9 cellular contexts compared by ENCODE assay signal in genomic region chr4:88822034-88822433, GRCh38.
DNase-seq lines count a peak whose midpoint lies in the region; ATAC-seq and TF ChIP-seq lines count a peak whose summit lies in the region.
"Had no signal": no experiment of that assay in that cellular context is flagged by ENCODE, and none has a peak within 500 bp of the region (broad histone marks: within the 10 kb centered on the region; RNA-seq: fewer than 3 reads in every experiment).

No MANE protein-coding gene starts in this region.

- H3K4me3 Mint-ChIP-seq in CD4-positive, alpha-beta memory T cell, result peak overlapping the region; percentile 89 to 98 (median 94)

- DNase-seq in CD4-positive, alpha-beta memory T cell, result no peak
- DNase-seq in esophagus squamous epithelium (lab: John Stamatoyannopoulos, UW) (no peak), psoas muscle (no peak), RPMI8226 (no peak)
- DNase-seq: SIG-M5 had no signal

- TF ChIP-seq CTCF in VCaP (conservative IDR thresholded peaks at IDR 0.05) (no peak), esophagus squamous epithelium (IDR thresholded peaks at IDR 0.05) (no peak), psoas muscle (IDR thresholded peaks at IDR 0.05) (no peak)

- no peak for ATAC-seq in psoas muscle
- ATAC-seq in GM18909 (IDR thresholded peaks at IDR 0.05; ENCODE audit: poor library complexity, unreplicated experiment), result no peak
- no peak for ATAC-seq in GM19351 (IDR thresholded peaks at IDR 0.05; ENCODE audit: unreplicated experiment)
- ATAC-seq in HG02884 (IDR thresholded peaks at IDR 0.05; ENCODE audit: unreplicated experiment), result no peak

- no peaks in the 10 kb centered on the region for H3K9me3 Mint-ChIP-seq in CD4-positive, alpha-beta memory T cell

- intact Hi-C loops in CD4-positive, alpha-beta memory T cell (cut with micrococcal nuclease), result loop anchor here (2.0 to 10.0 kb wide), 5 partner anchors 295 to 1400 kb away; partner anchors contain the start of genes NUDT9 and PPM1K
- intact Hi-C loops in esophagus squamous epithelium (cut with DNase I), result loop anchor here (5.0 kb wide), 2 partner anchors 200 to 290 kb away; partner anchors contain the start of gene TIGD2
- intact Hi-C loops in psoas muscle (cut with DNase I), result loop anchor here (5.0 to 10.0 kb wide), 3 partner anchors 85 to 293 kb away; partner anchors contain the start of gene TIGD2 (in 2 of the 2)

- CTCF ChIA-PET in CD4-positive, alpha-beta memory T cell (lab: Charles Lee; ENCODE audit: partially characterized antibody), result interaction anchor here (8.9 kb wide), 1 partner anchor 202 kb away, joined by 394 read pairs; no protein-coding TSS in a partner anchor

- H3K36me3 Mint-ChIP-seq in CD4-positive, alpha-beta memory T cell, result peaks cover 0 to 4% of the 10 kb centered on the region in 2 donors

- WGBS in esophagus squamous epithelium, 2 donors, result 73 to 77% methylated on average over 2 of the region's 2 CpGs
- 61 to 63% (median 63%) methylated on average over 2 of the region's 2 CpGs for WGBS in psoas muscle, 3 donors

- H3K9me3 ChIP-seq in CD4-positive, alpha-beta memory T cell (ENCODE audit: control insufficient read depth in 1 of 2, low read length in 2 of 2), result no peaks in the 10 kb centered on the region
- H3K9me3 ChIP-seq in esophagus squamous epithelium (no peaks in the 10 kb centered on the region), psoas muscle (no peaks in the 10 kb centered on the region)

- no peaks in the 10 kb centered on the region for H3K27me3 Mint-ChIP-seq in CD4-positive, alpha-beta memory T cell

- peak overlapping the region; percentile 92 to 99 (median 98) for H3K27ac Mint-ChIP-seq in CD4-positive, alpha-beta memory T cell

- H3K36me3 ChIP-seq in CD4-positive, alpha-beta memory T cell (ENCODE audit: insufficient read depth, low read length), result no peaks in the 10 kb centered on the region
- H3K36me3 ChIP-seq in esophagus squamous epithelium, result no peaks in the 10 kb centered on the region
- no peaks in the 10 kb centered on the region for H3K36me3 ChIP-seq in psoas muscle (ENCODE audit: insufficient read depth in 1 of 2, low read depth in 1 of 2)

- H3K4me1 ChIP-seq in CD4-positive, alpha-beta memory T cell (ENCODE audit: insufficient read depth, low read length), result peaks cover 33% of the 10 kb centered on the region
- H3K4me1 ChIP-seq in esophagus squamous epithelium, result peaks cover 0 to 60% (median 10%) of the 10 kb centered on the region in 3 donors
- H3K4me1 ChIP-seq in psoas muscle, result peaks cover 34% of the 10 kb centered on the region

- peak overlapping the region in 1 of 2 donors; percentile 57 for H3K4me3 ChIP-seq in CD4-positive, alpha-beta memory T cell (ENCODE audit: low read length in 2 of 2)
- H3K4me3 ChIP-seq in esophagus squamous epithelium (peak overlapping the region in 3 of 4 donors; percentile 48 to 70 (median 54)), psoas muscle (peak overlapping the region; percentile 77)

- POLR2A ChIA-PET in CD4-positive, alpha-beta memory T cell (lab: Charles Lee; ENCODE audit: partially characterized antibody), result interaction anchor here (1.2 kb wide), 1 partner anchor 200 kb away, joined by 5 read pairs; no protein-coding TSS in a partner anchor

- peaks cover 23 to 46% (median 32%) of the 10 kb centered on the region in 4 donors for H3K4me1 Mint-ChIP-seq in CD4-positive, alpha-beta memory T cell

- H3K27ac ChIP-seq in CD4-positive, alpha-beta memory T cell (ENCODE audit: low read depth, low read length), result peak overlapping the region; percentile 71
- peak overlapping the region; percentile 84 for H3K27ac ChIP-seq in VCaP
- H3K27ac ChIP-seq in esophagus squamous epithelium, result peak overlapping the region; percentile 76 to 90 (median 82)
- H3K27ac ChIP-seq in psoas muscle, result peak overlapping the region; percentile 93

- no peaks in the 10 kb centered on the region for H3K27me3 ChIP-seq in CD4-positive, alpha-beta memory T cell (ENCODE audit: insufficient read depth, low read length)
- no peaks in the 10 kb centered on the region for H3K27me3 ChIP-seq in esophagus squamous epithelium
- no peaks in the 10 kb centered on the region for H3K27me3 ChIP-seq in psoas muscle (ENCODE audit: insufficient read depth in 3 of 3, low read length in 2 of 3)

- no peak for TF ChIP-seq POLR2A in esophagus squamous epithelium (IDR thresholded peaks at IDR 0.05)
